Comparison of ENCODE assay signal across 19 cellular contexts in the genomic region with DNA sequence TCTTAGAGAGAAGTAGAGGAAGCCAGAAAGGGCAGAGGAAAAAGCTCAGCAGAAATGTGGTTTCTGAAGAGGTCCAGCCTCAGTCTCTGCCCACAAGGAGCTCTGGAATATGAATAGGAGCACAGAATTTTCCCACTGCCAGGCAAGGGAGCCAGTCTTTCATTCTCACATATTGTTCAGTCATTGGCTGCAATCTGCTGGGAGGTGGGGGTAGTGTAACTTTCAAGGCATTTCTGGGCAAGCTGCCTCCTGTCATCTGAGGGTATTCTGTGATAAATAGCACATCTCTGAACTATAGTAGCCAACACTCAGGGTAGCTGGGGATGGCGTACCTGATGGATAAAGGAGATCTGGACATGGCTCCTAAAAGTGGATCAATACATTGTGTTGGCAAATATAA.
DNase-seq lines count a peak whose midpoint lies in the region; ATAC-seq, FAIRE-seq and TF ChIP-seq lines count a peak whose summit lies in the region.
"Had no signal": no experiment of that assay in that cellular context is flagged by ENCODE, and none has a peak within 500 bp of the region (broad histone marks: within the 10 kb centered on the region; RNA-seq: fewer than 3 reads in every experiment).

No MANE protein-coding gene starts in this region.

- no peak overlapping the region for H3K27ac ChIP-seq in sigmoid colon
- H3K27ac ChIP-seq in suprapubic skin, result no peak overlapping the region
- H3K27ac ChIP-seq: C4-2B, GM23248 had no signal

- H3K4me1 ChIP-seq in sigmoid colon, result peaks cover 0 to 7% (median 0%) of the 10 kb centered on the region in 4 donors
- H3K4me1 ChIP-seq in suprapubic skin, result no peaks in the 10 kb centered on the region

- no peaks in the 10 kb centered on the region for H3K27me3 ChIP-seq in bronchial epithelial cell (ENCODE audit: control insufficient read depth, insufficient read depth, low read length)
- no peaks in the 10 kb centered on the region for H3K27me3 ChIP-seq in sigmoid colon
- no peaks in the 10 kb centered on the region for H3K27me3 ChIP-seq in suprapubic skin

- FAIRE-seq in bronchial epithelial cell (lab: Jason Lieb, UNC), result no peak
- FAIRE-seq: D721Med, G401.6 had no signal

- TF ChIP-seq CTCF in bronchial epithelial cell (IDR thresholded peaks at IDR 0.05; ENCODE audit: insufficient read depth, low read length, severe bottlenecking), result no peak
- no peak for TF ChIP-seq CTCF in sigmoid colon (IDR thresholded peaks at IDR 0.05)
- no peak for TF ChIP-seq CTCF in suprapubic skin (IDR thresholded peaks at IDR 0.05)

- in situ Hi-C loops in KBM-7 (cut with MboI; ENCODE audit: low pct_unique_long_range_greater_than_20kb, low sequenced_read_pairs), result no loop called here

- H3K4me3 ChIP-seq in bronchial epithelial cell (ENCODE audit: low read depth, low read length) (no peak overlapping the region), sigmoid colon (no peak overlapping the region), suprapubic skin (no peak overlapping the region)
- H3K4me3 ChIP-seq: GM23248 had no signal

- no peak for TF ChIP-seq EP300 in sigmoid colon (IDR thresholded peaks at IDR 0.05)
- TF ChIP-seq EP300 in suprapubic skin (IDR thresholded peaks at IDR 0.05), result no peak

- DNase-seq in Ammon's horn (ENCODE audit: low spot score) (peak; percentile 32), NCI-H226 (peak; percentile 19), bronchial epithelial cell (ENCODE audit: low read depth) (peak; percentile 9), iris pigment epithelial cell (ENCODE audit: low read depth) (peak; percentile 6), sigmoid colon (no peak), KBM-7 (no peak), suprapubic skin (ENCODE audit: low spot score in 2 of 2) (no peak)
- DNase-seq: DND-41, GM23248, KG1, NCI-H1105 treated with DMSO at 0.1 percent for 48 hours, NCI-H1694, NCI-H2081 treated with DMSO at 0.1 percent for 48 hours, NCI-H2227 treated with DMSO at 0.1 percent for 48 hours had no signal

- TF ChIP-seq POLR2A in sigmoid colon (IDR thresholded peaks at IDR 0.05) (no peak), suprapubic skin (IDR thresholded peaks at IDR 0.05) (no peak)

- no peak for ATAC-seq in GM21360 (IDR thresholded peaks at IDR 0.05; ENCODE audit: unreplicated experiment)
- ATAC-seq: Panc1 had no signal

- H3K9me3 ChIP-seq in sigmoid colon (no peaks in the 10 kb centered on the region), suprapubic skin (no peaks in the 10 kb centered on the region)

- WGBS in sigmoid colon, 2 donors, result 89 to 97% methylated on average over 1 of the region's 1 CpG
- 79% methylated on average over 1 of the region's 1 CpG for WGBS in suprapubic skin

- H3K36me3 ChIP-seq in bronchial epithelial cell (ENCODE audit: control insufficient read depth, insufficient read depth, low read length), result no peaks in the 10 kb centered on the region
- peaks cover 0 to 29% (median 0%) of the 10 kb centered on the region in 4 donors for H3K36me3 ChIP-seq in sigmoid colon
- H3K36me3 ChIP-seq in suprapubic skin, result peaks cover 19% of the 10 kb centered on the region

- intact Hi-C loops in sigmoid colon (cut with DNase I), result no loop called here

Comparison
In these comparisons a context has a peak if more than half of its experiments do, and no peak if none do; other contexts are left out.
1. DNase-seq: peak in Ammon's horn (single experiment), NCI-H226 (single experiment), bronchial epithelial cell (single experiment) and iris pigment epithelial cell (single experiment); none in sigmoid colon (single experiment), KBM-7 (single experiment) and suprapubic skin (0 of 2).